Comparison of ENCODE assay signal across 8 cellular contexts in the genomic region with DNA sequence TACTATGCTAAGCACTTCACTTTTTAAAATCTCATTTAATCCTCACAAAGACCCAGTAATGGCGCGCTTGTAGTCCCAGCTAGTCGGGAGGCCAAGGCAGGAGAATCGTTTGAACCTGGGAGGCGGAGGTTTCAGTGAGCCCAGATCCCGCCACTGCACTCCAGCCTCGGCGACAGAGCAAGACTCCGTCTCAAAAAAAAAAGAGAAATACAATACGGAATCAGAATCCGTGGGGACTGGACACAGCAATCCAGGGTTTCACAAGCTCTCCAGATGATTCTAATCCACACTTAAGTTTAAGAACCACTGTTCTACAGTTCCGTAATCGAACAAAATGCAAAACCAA. TPM values are rescaled to one million over a fixed set of nuclear protein-coding genes. Genes with fewer than 3 reads are reported as not detected.
DNase-seq lines count a peak whose midpoint lies in the region; ATAC-seq and TF ChIP-seq lines count a peak whose summit lies in the region.

No MANE protein-coding gene starts in this region.

- peak overlapping the region; percentile 94 for H3K4me3 ChIP-seq in CD4-positive, CD25-positive, alpha-beta regulatory T cell (ENCODE audit: low read depth, low read length)
- H3K4me3 ChIP-seq in OCI-LY1 (ENCODE audit: low read depth, low read length, poor library complexity, severe bottlenecking) (peak overlapping the region; percentile 83), endocrine pancreas (ENCODE audit: control insufficient read depth, insufficient read depth, low read length) (peak overlapping the region; percentile 58), neuron (ENCODE audit: low read length) (peak overlapping the region; percentile 91)

- H3K9ac ChIP-seq in OCI-LY1 (ENCODE audit: low read length) (peak overlapping the region; percentile 66; the same call in 1 of the 2 replicates), endocrine pancreas (ENCODE audit: control insufficient read depth, insufficient read depth, low read length) (peak overlapping the region; percentile 76)

- no peaks in the 10 kb centered on the region for H3K36me3 ChIP-seq in CD4-positive, CD25-positive, alpha-beta regulatory T cell (ENCODE audit: control insufficient read depth, insufficient read depth, low read length)
- no peaks in the 10 kb centered on the region for H3K36me3 ChIP-seq in OCI-LY1 (ENCODE audit: insufficient read depth, low read length)
- H3K36me3 ChIP-seq in endocrine pancreas (ENCODE audit: control insufficient read depth, insufficient read depth, low read length): no peaks in the 10 kb centered on the region
- no peaks in the 10 kb centered on the region for H3K36me3 ChIP-seq in neuron (ENCODE audit: insufficient read depth, low read length)

- H4K20me1 ChIP-seq in OCI-LY1 (ENCODE audit: insufficient read depth, low read length): no peaks in the 10 kb centered on the region

- peaks cover 14% of the 10 kb centered on the region for H3K27me3 Mint-ChIP-seq in CD4-positive, CD25-positive, alpha-beta regulatory T cell

- H3K36me3 Mint-ChIP-seq in CD4-positive, CD25-positive, alpha-beta regulatory T cell: no peaks in the 10 kb centered on the region

- H3K9me2 ChIP-seq in OCI-LY1 (ENCODE audit: low read depth, low read length): no peaks in the 10 kb centered on the region

- TF ChIP-seq CTCF in OCI-LY1 (IDR thresholded peaks at IDR 0.05; ENCODE audit: low read length): no peak

- H3K27me3 ChIP-seq in CD4-positive, CD25-positive, alpha-beta regulatory T cell (ENCODE audit: control insufficient read depth, insufficient read depth, low read length): no peaks in the 10 kb centered on the region
- H3K27me3 ChIP-seq in OCI-LY1 (ENCODE audit: insufficient read depth, low read length) (no peaks in the 10 kb centered on the region), endocrine pancreas (ENCODE audit: control insufficient read depth, insufficient read depth, low read length) (no peaks in the 10 kb centered on the region), neuron (ENCODE audit: insufficient read depth, low read length) (no peaks in the 10 kb centered on the region)

- no peaks in the 10 kb centered on the region for H3K79me2 ChIP-seq in OCI-LY1 (ENCODE audit: insufficient read depth, low read length)

- peak overlapping the region; percentile 80 for H3K27ac ChIP-seq in CD4-positive, CD25-positive, alpha-beta regulatory T cell (ENCODE audit: insufficient read depth, low read length, poor library complexity, severe bottlenecking)
- H3K27ac ChIP-seq in OCI-LY1 (ENCODE audit: low read depth, low read length, poor library complexity, severe bottlenecking): no peak overlapping the region

- H3F3A ChIP-seq in OCI-LY1 (ENCODE audit: insufficient read depth, low read length): no peaks in the 10 kb centered on the region

- no peak for DNase-seq in CD4-positive, CD25-positive, alpha-beta regulatory T cell
- DNase-seq in Ammon's horn (ENCODE audit: low spot score) (no peak), AG08396 (ENCODE audit: low spot score) (no peak)

- peak overlapping the region; percentile 80 to 96 (median 92) for H3K4me3 Mint-ChIP-seq in CD4-positive, CD25-positive, alpha-beta regulatory T cell

- peak overlapping the region; percentile 76 for H3K4me2 ChIP-seq in OCI-LY1 (ENCODE audit: low read length)

- peak overlapping the region; percentile 99 for H2AFZ ChIP-seq in OCI-LY1 (ENCODE audit: low read length)
- H2AFZ ChIP-seq in neuron (ENCODE audit: low read depth, low read length): peak overlapping the region; percentile 97

- ATAC-seq in CD4-positive, CD25-positive, alpha-beta regulatory T cell (ENCODE audit: low read depth in 2 of 2): no peak
- no peak for ATAC-seq in HG02884 (IDR thresholded peaks at IDR 0.05; ENCODE audit: unreplicated experiment)
- ATAC-seq in GM21367 (IDR thresholded peaks at IDR 0.05; ENCODE audit: unreplicated experiment): no peak

- peaks cover 10% of the 10 kb centered on the region for H3K4me1 ChIP-seq in CD4-positive, CD25-positive, alpha-beta regulatory T cell (ENCODE audit: control insufficient read depth, insufficient read depth, low read length, poor library complexity, severe bottlenecking)
- H3K4me1 ChIP-seq in OCI-LY1 (ENCODE audit: insufficient read depth, low read length, severe bottlenecking) (peaks cover 13% of the 10 kb centered on the region), endocrine pancreas (ENCODE audit: control insufficient read depth, insufficient read depth, low read length) (peaks cover 4% of the 10 kb centered on the region), neuron (ENCODE audit: insufficient read depth, low read length) (no peaks in the 10 kb centered on the region)

- no peaks in the 10 kb centered on the region for H3K9me3 ChIP-seq in CD4-positive, CD25-positive, alpha-beta regulatory T cell (ENCODE audit: control insufficient read depth in 2 of 2, low read length in 2 of 2)
- H3K9me3 ChIP-seq in OCI-LY1 (ENCODE audit: low read length) (no peaks in the 10 kb centered on the region), endocrine pancreas (ENCODE audit: control insufficient read depth, low read length) (no peaks in the 10 kb centered on the region), neuron (ENCODE audit: low read length) (no peaks in the 10 kb centered on the region)

- H3K27ac Mint-ChIP-seq in CD4-positive, CD25-positive, alpha-beta regulatory T cell: peak overlapping the region; percentile 94 to 96 (median 96)

- peaks cover 11 to 19% (median 18%) of the 10 kb centered on the region in 4 donors for H3K4me1 Mint-ChIP-seq in CD4-positive, CD25-positive, alpha-beta regulatory T cell

- no peaks in the 10 kb centered on the region for H3K9me3 Mint-ChIP-seq in CD4-positive, CD25-positive, alpha-beta regulatory T cell

RNA-seq across cellular contexts. Expression of gene SUMF1, which starts 0.4 kb away (rescaled TPM):
- 10.5 TPM for total RNA-seq in CD4-positive, CD25-positive, alpha-beta regulatory T cell
- polyA plus RNA-seq in CD4-positive, CD25-positive, alpha-beta regulatory T cell: 10 to 100 TPM; 21.2 to 28.0 (median 23.3) TPM

RNA-seq across cellular contexts. Expression of gene ITPR1, which starts 25.7 kb away (rescaled TPM):
- total RNA-seq in CD4-positive, CD25-positive, alpha-beta regulatory T cell: 97.5 TPM
- 10 to 100 TPM in 1 of 4 donors, 1 to 10 TPM in 3; 6.9 to 11.1 (median 8.6) TPM for polyA plus RNA-seq in CD4-positive, CD25-positive, alpha-beta regulatory T cell
